ENCODE assay signal across 12 cellular contexts in genomic region chr18:13635046-13635445, GRCh38.
"Had no signal": no experiment of that assay in that cellular context is flagged by ENCODE, and none has a peak within 500 bp of the region (broad histone marks: within the 10 kb centered on the region; RNA-seq: fewer than 3 reads in every experiment).

No MANE protein-coding gene starts in this region.

- H3K36me3 Mint-ChIP-seq: activated naive CD4-positive, alpha-beta T cell treated with anti-CD3 and anti-CD28 coated beads, Interleukin-2, amount 50 U/mL, for 24 hours; neural progenitor cell had no signal

- H3K9me3 Mint-ChIP-seq: activated naive CD4-positive, alpha-beta T cell treated with anti-CD3 and anti-CD28 coated beads, Interleukin-2, amount 50 U/mL, for 24 hours; activated T-cell treated with anti-CD3 and anti-CD28 coated beads, Interleukin-2, amount 50 U/mL, for 72 hours; naive thymus-derived CD4-positive, alpha-beta T cell; stimulated activated memory B cell treated with anti-CD40 and anti-IgM and Interleukin-4, amounts not matched to agents 10 μg/mL and 1 μg/mL and 100 μg/mL, for 72 hours had no signal

- H3K27ac Mint-ChIP-seq: activated CD4-positive, alpha-beta T cell treated with anti-CD3 and anti-CD28 coated beads, Interleukin-2, amount 10 ng/mL, durations not matched to agents 7 days and 5 days; activated naive CD4-positive, alpha-beta T cell treated with anti-CD3 and anti-CD28 coated beads, Interleukin-2, amount 50 U/mL, for 24 hours; activated T-cell treated with anti-CD3 and anti-CD28 coated beads, Interleukin-2, amount 50 U/mL, for 72 hours; naive thymus-derived CD4-positive, alpha-beta T cell; neural progenitor cell; stimulated activated memory B cell treated with anti-CD40 and anti-IgM and Interleukin-4, amounts not matched to agents 10 μg/mL and 1 μg/mL and 100 μg/mL, for 72 hours had no signal

- DNase-seq: activated CD4-positive, alpha-beta T cell treated with anti-CD3 and anti-CD28 coated beads, Interleukin-2, amount 10 ng/mL, durations not matched to agents 7 days and 5 days; activated gamma-delta T cell; activated T-cell treated with anti-CD3 and anti-CD28 coated beads, Interleukin-2, amount 50 U/mL, for 72 hours; mesenchymal stem cell; naive thymus-derived CD4-positive, alpha-beta T cell; spleen; stimulated activated CD4-positive, alpha-beta T cell treated with anti-CD3 and anti-CD28 coated beads, Interleukin-4, amount 100 ng/mL, for 4 hours; tibial artery had no signal

- H3K4me3 Mint-ChIP-seq: activated CD4-positive, alpha-beta T cell treated with anti-CD3 and anti-CD28 coated beads, Interleukin-2, amount 10 ng/mL, durations not matched to agents 7 days and 5 days; activated naive CD4-positive, alpha-beta T cell treated with anti-CD3 and anti-CD28 coated beads, Interleukin-2, amount 50 U/mL, for 24 hours; activated T-cell treated with anti-CD3 and anti-CD28 coated beads, Interleukin-2, amount 50 U/mL, for 72 hours; naive thymus-derived CD4-positive, alpha-beta T cell; neural progenitor cell; stimulated activated memory B cell treated with anti-CD40 and anti-IgM and Interleukin-4, amounts not matched to agents 10 μg/mL and 1 μg/mL and 100 μg/mL, for 72 hours had no signal

- H3K4me1 Mint-ChIP-seq: activated naive CD4-positive, alpha-beta T cell treated with anti-CD3 and anti-CD28 coated beads, Interleukin-2, amount 50 U/mL, for 24 hours had no signal

- H3K27me3 Mint-ChIP-seq: activated CD4-positive, alpha-beta T cell treated with anti-CD3 and anti-CD28 coated beads, Interleukin-2, amount 10 ng/mL, durations not matched to agents 7 days and 5 days; activated naive CD4-positive, alpha-beta T cell treated with anti-CD3 and anti-CD28 coated beads, Interleukin-2, amount 50 U/mL, for 24 hours; naive thymus-derived CD4-positive, alpha-beta T cell; stimulated activated memory B cell treated with anti-CD40 and anti-IgM and Interleukin-4, amounts not matched to agents 10 μg/mL and 1 μg/mL and 100 μg/mL, for 72 hours had no signal

- ATAC-seq: activated CD4-positive, CD25-positive, alpha-beta regulatory T cell treated with anti-CD3 and anti-CD28 coated beads, Interleukin-2, amount 50 U/mL, for 24 hours; activated T-cell treated with anti-CD3 and anti-CD28 coated beads, Interleukin-2, amount 50 U/mL, for 72 hours; naive thymus-derived CD4-positive, alpha-beta T cell; stimulated activated memory B cell treated with anti-CD40 and anti-IgM and Interleukin-4, amounts not matched to agents 10 μg/mL and 1 μg/mL and 100 μg/mL, for 72 hours had no signal
